8 cellular contexts compared by ENCODE assay signal in genomic region chr20:52251827-52252226, GRCh38.
"Had no signal": no experiment of that assay in that cellular context is flagged by ENCODE, and none has a peak within 500 bp of the region (broad histone marks: within the 10 kb centered on the region; RNA-seq: fewer than 3 reads in every experiment).

No MANE protein-coding gene starts in this region.

- H3K27ac Mint-ChIP-seq: H9 had no signal

- H3K4me1 Mint-ChIP-seq: H9 had no signal

- H3K9ac ChIP-seq: GM23248 had no signal

- H3K27ac ChIP-seq: GM23248 had no signal

- DNase-seq: GM23248, H9, HCEC 1CT, IMR-90, KG1 had no signal

- H3K4me3 ChIP-seq: GM23248, K562 had no signal

- FAIRE-seq: H1, H54, K562 had no signal

- H3K4me3 Mint-ChIP-seq: H9 had no signal

- H2AFZ ChIP-seq: GM23248 had no signal
